ENCODE assay signal across 23 cellular contexts in the genomic region with DNA sequence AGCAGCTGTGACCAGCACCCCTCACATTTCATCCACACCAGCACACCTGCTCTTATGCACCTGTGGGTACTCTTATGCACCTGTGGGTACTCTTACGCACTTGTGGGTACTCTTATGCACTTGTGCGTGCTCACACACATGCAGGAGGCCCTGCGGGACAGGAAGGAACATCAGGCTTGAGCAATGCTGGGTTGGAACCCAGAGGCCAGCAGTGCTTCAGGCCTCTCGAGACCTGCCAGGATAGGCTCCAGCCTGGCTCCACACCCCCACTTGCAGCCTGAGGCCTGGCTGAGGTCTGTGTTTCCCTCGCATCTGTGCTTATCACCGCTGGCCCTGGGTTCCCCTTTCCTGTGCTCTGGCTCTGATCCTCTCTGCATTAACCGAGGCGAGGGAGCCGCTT. TPM values are rescaled to one million over a fixed set of nuclear protein-coding genes. Genes with fewer than 3 reads are reported as not detected.
A peak's percentile ranks its signal among the peaks of the same experiment; 100 is the strongest.
DNase-seq lines count a peak whose midpoint lies in the region; ATAC-seq, FAIRE-seq and TF ChIP-seq lines count a peak whose summit lies in the region.
"Had no signal": no experiment of that assay in that cellular context is flagged by ENCODE, and none has a peak within 500 bp of the region (broad histone marks: within the 10 kb centered on the region; RNA-seq: fewer than 3 reads in every experiment).

No MANE protein-coding gene starts in this region.

- in situ Hi-C loops in transverse colon (cut with MboI; ENCODE audit: low pct_ligation_motif_present in 1 of 4, low pct_unique_long_range_greater_than_20kb in 1 of 4, low sequenced_read_pairs in 3 of 4), result no loop called here

- TF ChIP-seq POLR2A in transverse colon (IDR thresholded peaks at IDR 0.05), result no peak

- H3K9me3 Mint-ChIP-seq in osteocyte (ENCODE audit: unreplicated experiment), result no peaks in the 10 kb centered on the region
- H3K9me3 Mint-ChIP-seq: activated naive CD4-positive, alpha-beta T cell treated with anti-CD3 and anti-CD28 coated beads, Interleukin-2, amount 50 U/mL, for 24 hours; activated T-cell treated with anti-CD3 and anti-CD28 coated beads, Interleukin-2, amount 50 U/mL, for 72 hours had no signal

- TF ChIP-seq CTCF in kidney (IDR thresholded peaks at IDR 0.05; ENCODE audit: borderline replicate concordance, extremely low read depth, insufficient read depth) (no peak), osteocyte (IDR thresholded peaks at IDR 0.05) (no peak), transverse colon (IDR thresholded peaks at IDR 0.05) (no peak)

- no peaks in the 10 kb centered on the region for H3K36me3 Mint-ChIP-seq in osteocyte (ENCODE audit: unreplicated experiment)
- H3K36me3 Mint-ChIP-seq: activated naive CD4-positive, alpha-beta T cell treated with anti-CD3 and anti-CD28 coated beads, Interleukin-2, amount 50 U/mL, for 24 hours; stimulated activated naive B cell treated with anti-CD40 and anti-IgM and Interleukin-4, amounts not matched to agents 10 μg/mL and 1 μg/mL and 100 μg/mL, for 72 hours had no signal

- no peaks in the 10 kb centered on the region for H3K4me1 Mint-ChIP-seq in osteocyte (ENCODE audit: unreplicated experiment)
- H3K4me1 Mint-ChIP-seq: activated naive CD4-positive, alpha-beta T cell treated with anti-CD3 and anti-CD28 coated beads, Interleukin-2, amount 50 U/mL, for 24 hours; T-helper 17 cell had no signal

- no peak for FAIRE-seq in kidney (lab: Jason Lieb, UNC)
- FAIRE-seq: astrocyte had no signal

- 68% methylated on average over 9 of the region's 9 CpGs; no CpG with 5 or more reads in 1 of the 2 donors for whole genome bisulfite sequencing in transverse colon (ENCODE audit: low coverage in 1 of 2), 2 donors

- intact Hi-C loops in left cardiac atrium (cut with DNase I), result no loop called here
- intact Hi-C loops in cardiac septum (cut with DNase I), result no loop called here
- intact Hi-C loops in kidney (cut with DNase I), result no loop called here
- intact Hi-C loops in transverse colon (cut with DNase I; ENCODE audit: low total_unique reads), result no loop called here

- peak; percentile 20 to 78 for ATAC-seq in left cardiac atrium
- no peak for ATAC-seq in HG03139 (IDR thresholded peaks at IDR 0.05; ENCODE audit: unreplicated experiment)
- ATAC-seq: activated T-cell treated with anti-CD3 and anti-CD28 coated beads, Interleukin-2, amount 50 U/mL, for 72 hours; stimulated activated naive B cell treated with anti-CD40 and anti-IgM and Interleukin-4, amounts not matched to agents 10 μg/mL and 1 μg/mL and 100 μg/mL, for 72 hours; T-helper 17 cell had no signal

- no peak overlapping the region for H3K27ac Mint-ChIP-seq in osteocyte (ENCODE audit: unreplicated experiment)
- H3K27ac Mint-ChIP-seq: activated naive CD4-positive, alpha-beta T cell treated with anti-CD3 and anti-CD28 coated beads, Interleukin-2, amount 50 U/mL, for 24 hours; activated T-cell treated with anti-CD3 and anti-CD28 coated beads, Interleukin-2, amount 50 U/mL, for 72 hours; stimulated activated naive B cell treated with anti-CD40 and anti-IgM and Interleukin-4, amounts not matched to agents 10 μg/mL and 1 μg/mL and 100 μg/mL, for 72 hours; T-helper 17 cell had no signal

- no peak for DNase-seq in left cardiac atrium
- DNase-seq in cardiac septum (ENCODE audit: low spot score), result no peak
- DNase-seq in NT2/D1 (ENCODE audit: low read depth, low spot score), result no peak
- peak; percentile 43 for DNase-seq in kidney
- no peak for DNase-seq in osteocyte (ENCODE audit: extremely low spot score, unreplicated experiment)
- DNase-seq in transverse colon, result no peak
- DNase-seq in 8988T, result no peak
- DNase-seq: activated CD4-positive, CD25-positive, alpha-beta regulatory T cell treated with anti-CD3 and anti-CD28 coated beads, Interleukin-2, amount 50 U/mL, for 72 hours; activated T-cell treated with anti-CD3 and anti-CD28 coated beads, Interleukin-2, amount 50 U/mL, for 72 hours; COR-L47; effector memory CD4-positive, alpha-beta T cell; EL; KG1; NCI-H2081 treated with DMSO at 0.1 percent for 48 hours; NK-92 treated with Interleukin-12 subunit alpha and Interleukin-12 subunit beta, amount 100 ng/mL, for 24 hours; ovary; stimulated activated naive B cell treated with anti-CD40 and anti-IgM and Interleukin-4, amounts not matched to agents 10 μg/mL and 1 μg/mL and 100 μg/mL, for 72 hours; T-helper 17 cell; thyroid gland had no signal

- H3K36me3 ChIP-seq in NT2/D1 (ENCODE audit: insufficient read depth, insufficient read length, low read length) (no peaks in the 10 kb centered on the region), kidney (ENCODE audit: control insufficient read depth in 1 of 2, insufficient read depth in 2 of 2, low read length in 2 of 2) (no peaks in the 10 kb centered on the region), transverse colon (no peaks in the 10 kb centered on the region)
- H3K36me3 ChIP-seq: ovary, thyroid gland had no signal

- H3K4me3 ChIP-seq in NT2/D1 (ENCODE audit: insufficient read length, low read depth), result no peak overlapping the region
- H3K4me3 ChIP-seq in kidney (ENCODE audit: low read length in 2 of 2), result no peak overlapping the region
- no peak overlapping the region for H3K4me3 ChIP-seq in transverse colon
- H3K4me3 ChIP-seq: ovary, thyroid gland had no signal

- no peak for TF ChIP-seq EP300 in transverse colon (IDR thresholded peaks at IDR 0.05; ENCODE audit: low read depth)

- no peaks in the 10 kb centered on the region for H3K27me3 ChIP-seq in NT2/D1 (ENCODE audit: insufficient read depth, insufficient read length)
- H3K27me3 ChIP-seq in transverse colon, result no peaks in the 10 kb centered on the region
- H3K27me3 ChIP-seq: ovary, thyroid gland had no signal

- H3K9me3 ChIP-seq in NT2/D1 (ENCODE audit: insufficient read depth, low read length) (no peaks in the 10 kb centered on the region), kidney (ENCODE audit: control insufficient read depth in 1 of 2, low read length in 2 of 2) (no peaks in the 10 kb centered on the region), transverse colon (no peaks in the 10 kb centered on the region)
- H3K9me3 ChIP-seq: ovary, thyroid gland had no signal

- H3K27ac ChIP-seq in kidney (ENCODE audit: low read depth in 2 of 2, low read length in 2 of 2), result no peak overlapping the region
- H3K27ac ChIP-seq in transverse colon, result no peak overlapping the region
- H3K27ac ChIP-seq: ovary, thyroid gland had no signal

- H3K4me3 Mint-ChIP-seq in osteocyte (ENCODE audit: unreplicated experiment), result no peak overlapping the region
- H3K4me3 Mint-ChIP-seq: activated naive CD4-positive, alpha-beta T cell treated with anti-CD3 and anti-CD28 coated beads, Interleukin-2, amount 50 U/mL, for 24 hours; activated T-cell treated with anti-CD3 and anti-CD28 coated beads, Interleukin-2, amount 50 U/mL, for 72 hours; stimulated activated naive B cell treated with anti-CD40 and anti-IgM and Interleukin-4, amounts not matched to agents 10 μg/mL and 1 μg/mL and 100 μg/mL, for 72 hours; T-helper 17 cell had no signal

- peak overlapping the region; percentile 69 for H3K9ac ChIP-seq in NT2/D1 (ENCODE audit: insufficient read length, low read depth)
- no peak overlapping the region for H3K9ac ChIP-seq in kidney (ENCODE audit: low read length in 2 of 2)

- H3K4me1 ChIP-seq in NT2/D1 (ENCODE audit: insufficient read depth, insufficient read length), result peaks cover 11% of the 10 kb centered on the region
- no peaks in the 10 kb centered on the region for H3K4me1 ChIP-seq in kidney (ENCODE audit: control insufficient read depth in 1 of 2, insufficient read depth in 1 of 2, low read depth in 1 of 2, low read length in 2 of 2)
- no peaks in the 10 kb centered on the region for H3K4me1 ChIP-seq in transverse colon
- H3K4me1 ChIP-seq: thyroid gland had no signal

- H3K27me3 Mint-ChIP-seq in osteocyte (ENCODE audit: unreplicated experiment), result peaks cover 4% of the 10 kb centered on the region

RNA-seq across cellular contexts. Expression of gene SORCS2, which starts 34.7 kb away (rescaled TPM):
- total RNA-seq in left cardiac atrium (1 to 10 TPM; 2.4 to 2.6 TPM), cardiac septum (6.9 TPM), kidney (9.1 TPM), osteocyte (3.0 and 6.7 TPM in 2 replicates), transverse colon (1 to 10 TPM in 1 of 4 donors, under 1 TPM in 2, not detected in 1; 0.48 to 1.8 (median 0.68) TPM)
- 6.1 TPM for polyA plus RNA-seq in kidney (ENCODE audit: insufficient read depth, low read depth, low replicate concordance)
- total RNA-seq: activated CD8-positive, alpha-beta memory T cell treated with anti-CD3 and anti-CD28 coated beads for 36 hours; T-helper 17 cell had no signal
